In the genomic region with DNA sequence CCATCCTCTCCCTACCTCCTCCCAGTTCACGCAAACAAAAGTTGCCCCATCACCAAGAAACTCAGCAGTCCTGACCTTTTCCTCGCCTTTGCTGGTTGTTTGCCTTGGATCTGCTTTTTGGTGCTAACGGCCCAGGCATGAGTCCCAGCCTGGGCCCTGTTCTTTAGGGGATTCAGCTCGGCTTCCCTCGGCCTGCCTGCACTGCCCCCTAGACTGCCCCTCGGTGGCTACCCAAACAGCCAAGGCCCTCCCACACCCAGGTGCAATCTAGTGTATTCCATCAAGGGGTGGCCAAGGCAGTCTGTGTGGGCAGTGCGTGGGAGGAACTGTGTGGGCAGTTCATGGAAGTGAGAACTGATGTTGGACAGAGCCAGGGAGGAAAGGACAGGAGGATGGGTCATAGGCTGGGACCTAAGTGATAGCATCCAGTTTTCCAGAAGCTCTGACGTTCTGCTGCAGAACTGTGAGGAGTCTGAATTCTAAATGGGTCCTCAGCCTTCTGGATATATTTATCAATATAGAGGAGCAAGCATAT, we compare ENCODE assay signal across 23 cellular contexts.
DNase-seq lines count a peak whose midpoint lies in the region; ATAC-seq and TF ChIP-seq lines count a peak whose summit lies in the region.
"Had no signal": no experiment of that assay in that cellular context is flagged by ENCODE, and none has a peak within 500 bp of the region (broad histone marks: within the 10 kb centered on the region; RNA-seq: fewer than 3 reads in every experiment).

No MANE protein-coding gene starts in this region.

- H3K9me3 ChIP-seq in heart left ventricle = peaks cover 0 to 6% (median 0%) of the 10 kb centered on the region in 12 donors
- no peaks in the 10 kb centered on the region for H3K9me3 ChIP-seq in right cardiac atrium (ENCODE audit: control insufficient read depth, low read length)
- H3K9me3 ChIP-seq: adrenal gland, psoas muscle, thyroid gland had no signal

- no peak overlapping the region for H3K27ac Mint-ChIP-seq in stimulated activated naive B cell treated with anti-CD40 and anti-IgM and Interleukin-4, amounts not matched to agents 10 μg/mL and 1 μg/mL and 100 μg/mL, for 72 hours
- H3K27ac Mint-ChIP-seq: activated CD4-positive, alpha-beta T cell treated with anti-CD3 and anti-CD28 coated beads, Interleukin-2, amount 10 ng/mL, durations not matched to agents 7 days and 5 days had no signal

- H3K4me1 Mint-ChIP-seq in stimulated activated naive B cell treated with anti-CD40 and anti-IgM and Interleukin-4, amounts not matched to agents 10 μg/mL and 1 μg/mL and 100 μg/mL, for 72 hours = peaks cover 42 to 61% of the 10 kb centered on the region in 2 donors

- no peak for TF ChIP-seq CTCF in heart left ventricle (IDR thresholded peaks at IDR 0.05)

- H3K4me3 Mint-ChIP-seq in stimulated activated naive B cell treated with anti-CD40 and anti-IgM and Interleukin-4, amounts not matched to agents 10 μg/mL and 1 μg/mL and 100 μg/mL, for 72 hours = peak overlapping the region; percentile 10 to 47
- H3K4me3 Mint-ChIP-seq: activated CD4-positive, alpha-beta T cell treated with anti-CD3 and anti-CD28 coated beads, Interleukin-2, amount 10 ng/mL, durations not matched to agents 7 days and 5 days; stimulated activated naive CD8-positive, alpha-beta T cell treated with anti-CD3 and anti-CD28 coated beads, Interleukin-15, amount 100 ng/mL, for 72 hours had no signal

- no peaks in the 10 kb centered on the region for H3K36me3 ChIP-seq in heart left ventricle
- H3K36me3 ChIP-seq: adrenal gland, thyroid gland had no signal

- intact Hi-C loops in heart left ventricle (cut with DNase I) (loop anchor here in 3 of 10 donors (5.0 to 10.0 kb wide), 2 partner anchors 97 to 214 kb away; no protein-coding TSS in a partner anchor), cardiac septum (cut with DNase I) (no loop called here), right cardiac atrium (cut with DNase I) (loop anchor here in 1 of 4 donors (10.0 kb wide), 1 partner anchor 97 kb away; no protein-coding TSS in a partner anchor)

- WGBS in heart left ventricle, 4 donors = 77 to 85% (median 80%) methylated on average over 8 of the region's 8 CpGs
- WGBS in right cardiac atrium = 68% methylated on average over 8 of the region's 8 CpGs

- TF ChIP-seq POLR2A in heart left ventricle (IDR thresholded peaks at IDR 0.05) = no peak

- H3K9me3 Mint-ChIP-seq in stimulated activated naive B cell treated with anti-CD40 and anti-IgM and Interleukin-4, amounts not matched to agents 10 μg/mL and 1 μg/mL and 100 μg/mL, for 72 hours = peaks cover 2 to 4% of the 10 kb centered on the region in 2 donors
- H3K9me3 Mint-ChIP-seq: activated CD4-positive, alpha-beta T cell treated with anti-CD3 and anti-CD28 coated beads, Interleukin-2, amount 10 ng/mL, durations not matched to agents 7 days and 5 days; stimulated activated naive CD8-positive, alpha-beta T cell treated with anti-CD3 and anti-CD28 coated beads, Interleukin-15, amount 100 ng/mL, for 72 hours had no signal

- no peaks in the 10 kb centered on the region for H3K27me3 Mint-ChIP-seq in stimulated activated naive B cell treated with anti-CD40 and anti-IgM and Interleukin-4, amounts not matched to agents 10 μg/mL and 1 μg/mL and 100 μg/mL, for 72 hours
- H3K27me3 Mint-ChIP-seq: stimulated activated naive CD8-positive, alpha-beta T cell treated with anti-CD3 and anti-CD28 coated beads, Interleukin-15, amount 100 ng/mL, for 72 hours had no signal

- peaks cover 0 to 35% (median 9%) of the 10 kb centered on the region in 12 donors for H3K4me1 ChIP-seq in heart left ventricle
- H3K4me1 ChIP-seq in right cardiac atrium (ENCODE audit: control insufficient read depth, insufficient read depth, low read length) = peaks cover 6% of the 10 kb centered on the region

- no peak for DNase-seq in heart left ventricle
- no peak for DNase-seq in cardiac septum (ENCODE audit: low spot score)
- peak; percentile 32 for DNase-seq in RPMI7951 (ENCODE audit: low read depth)
- DNase-seq in right cardiac atrium = no peak
- DNase-seq in stimulated activated naive B cell treated with anti-CD40 and anti-IgM and Interleukin-4, amounts not matched to agents 10 μg/mL and 1 μg/mL and 100 μg/mL, for 72 hours = no peak
- no peak for DNase-seq in DMS79 (lab: John Stamatoyannopoulos, UW)
- DNase-seq: activated CD4-positive, alpha-beta T cell treated with anti-CD3 and anti-CD28 coated beads, Interleukin-2, amount 10 ng/mL, durations not matched to agents 7 days and 5 days; activated naive CD4-positive, alpha-beta T cell treated with Interleukin-2 at 50 U/mL for 16 hours; activated T-cell treated with anti-CD3 and anti-CD28 coated beads, Interleukin-2, amount 50 U/mL, for 48 hours; adrenal gland; head of caudate nucleus; NCI-H1694; NCI-H510A; psoas muscle; SHP77 treated with DMSO at 0.1 percent for 48 hours; stimulated activated naive CD8-positive, alpha-beta T cell treated with anti-CD3 and anti-CD28 coated beads, Interleukin-15, amount 100 ng/mL, for 72 hours; SW 1271; T-helper 9 cell; thyroid gland had no signal

- no peak overlapping the region for H3K4me3 ChIP-seq in heart left ventricle
- no peak overlapping the region for H3K4me3 ChIP-seq in right cardiac atrium (ENCODE audit: low read length)
- H3K4me3 ChIP-seq: adrenal gland, coronary artery, psoas muscle, thyroid gland had no signal

- H3K27ac ChIP-seq in heart left ventricle (no peak overlapping the region), right cardiac atrium (ENCODE audit: low read length) (no peak overlapping the region)
- H3K27ac ChIP-seq: adrenal gland, coronary artery, psoas muscle, thyroid gland, VCaP had no signal

- no peaks in the 10 kb centered on the region for H3K27me3 ChIP-seq in heart left ventricle
- H3K27me3 ChIP-seq in right cardiac atrium (ENCODE audit: control insufficient read depth, insufficient read depth) = no peaks in the 10 kb centered on the region
- H3K27me3 ChIP-seq: adrenal gland, thyroid gland had no signal

- peaks cover 6 to 10% of the 10 kb centered on the region in 2 donors for H3K36me3 Mint-ChIP-seq in stimulated activated naive B cell treated with anti-CD40 and anti-IgM and Interleukin-4, amounts not matched to agents 10 μg/mL and 1 μg/mL and 100 μg/mL, for 72 hours

- ATAC-seq in heart left ventricle (peak in 3 of 4 donors; percentile 46 to 69 (median 57)), right cardiac atrium (peak; percentile 55 to 66), HG03457 (IDR thresholded peaks at IDR 0.05; ENCODE audit: unreplicated experiment) (no peak), GM18519 (IDR thresholded peaks at IDR 0.05; ENCODE audit: low FRiP score, unreplicated experiment) (no peak)
- ATAC-seq in stimulated activated naive B cell treated with anti-CD40 and anti-IgM and Interleukin-4, amounts not matched to agents 10 μg/mL and 1 μg/mL and 100 μg/mL, for 72 hours (replicated peaks) = no peak
- ATAC-seq: psoas muscle; stimulated activated naive CD8-positive, alpha-beta T cell treated with anti-CD3 and anti-CD28 coated beads, Interleukin-15, amount 100 ng/mL, for 72 hours had no signal

Comparison
In these comparisons a context has a peak if more than half of its experiments do, and no peak if none do; other contexts are left out.
1. ATAC-seq: peak in heart left ventricle (3 of 4) and right cardiac atrium (2 of 2); none in stimulated activated naive B cell treated with anti-CD40 and anti-IgM and Interleukin-4, amounts not matched to agents 10 μg/mL and 1 μg/mL and 100 μg/mL, for 72 hours (0 of 2), HG03457 (single experiment) and GM18519 (single experiment).